ENCODE assay signal across 9 cellular contexts in the genomic region with DNA sequence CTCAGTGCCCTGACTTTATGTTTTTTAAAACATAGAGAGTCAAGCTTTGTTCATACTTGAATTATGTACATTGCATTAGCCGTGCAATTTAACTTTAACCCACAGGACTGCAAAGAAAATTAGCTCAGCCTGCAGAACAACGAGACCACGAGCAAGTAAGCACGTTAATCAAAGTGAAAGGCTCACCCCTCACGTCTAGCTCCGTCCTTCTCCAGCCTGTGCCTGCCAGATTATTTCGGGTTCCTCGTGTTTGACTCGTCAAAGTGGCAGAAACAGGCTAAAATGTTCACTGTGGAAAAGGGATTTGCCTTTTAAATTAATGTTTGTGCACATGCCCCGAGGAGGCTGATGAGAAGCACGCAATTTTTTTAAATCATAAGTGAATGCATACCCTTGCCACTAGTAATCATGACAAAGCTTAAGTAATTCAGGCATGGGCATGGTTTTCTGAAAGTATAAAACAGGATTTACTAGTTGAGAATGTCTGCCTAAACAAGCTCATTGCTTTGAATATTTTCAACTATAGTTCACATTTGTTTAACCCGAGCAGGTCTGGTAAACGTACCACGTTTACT. TPM values are rescaled to one million over a fixed set of nuclear protein-coding genes. Genes with fewer than 3 reads are reported as not detected.
DNase-seq lines count a peak whose midpoint lies in the region; ATAC-seq and TF ChIP-seq lines count a peak whose summit lies in the region.
"Had no signal": no experiment of that assay in that cellular context is flagged by ENCODE, and none has a peak within 500 bp of the region (broad histone marks: within the 10 kb centered on the region; RNA-seq: fewer than 3 reads in every experiment).

No MANE protein-coding gene starts in this region.

- peaks cover 0 to 18% (median 0%) of the 10 kb centered on the region in 3 donors for H3K36me3 ChIP-seq in tibial nerve
- H3K36me3 ChIP-seq: neutrophil had no signal

- H3K4me1 Mint-ChIP-seq in nephron progenitor cell: peaks cover 50% of the 10 kb centered on the region

- H3K27me3 Mint-ChIP-seq in nephron progenitor cell (ENCODE audit: low read depth, poor library complexity): no peaks in the 10 kb centered on the region

- no peak for DNase-seq in HEK293T (ENCODE audit: extremely low spot score)
- DNase-seq in inferior parietal cortex (ENCODE audit: extremely low spot score): peak; percentile 50
- no peak for DNase-seq in tibial nerve (ENCODE audit: low spot score in 2 of 2)
- no peak for DNase-seq in foreskin melanocyte
- DNase-seq in nephron progenitor cell: no peak
- DNase-seq: activated CD8-positive, alpha-beta memory T cell treated with anti-CD3 and anti-CD28 coated beads, Interleukin-2, amount 50 U/mL, for 48 hours had no signal

- H3K4me3 ChIP-seq in WI38 (ENCODE audit: low read depth, low read length) (peak overlapping the region; percentile 70), tibial nerve (no peak overlapping the region)

- peak overlapping the region; percentile 6 to 26 (median 16) for H3K27ac ChIP-seq in tibial nerve
- H3K27ac ChIP-seq: neutrophil had no signal

- POLR2A ChIA-PET in HEK293T (lab: Yijun Ruan, JAX): interaction anchor here (1.1 to 2.5 kb wide), 2 partner anchors 10 to 15 kb away, joined by 5 to 11 read pairs; partner anchors contain the start of gene ZBTB38

- no peak overlapping the region for H3K4me3 Mint-ChIP-seq in nephron progenitor cell

- H3K27me3 ChIP-seq in tibial nerve: no peaks in the 10 kb centered on the region
- H3K27me3 ChIP-seq: neutrophil had no signal

- TF ChIP-seq CTCF in WI38 (IDR thresholded peaks at IDR 0.05; ENCODE audit: low read depth, low read length) (no peak), tibial nerve (IDR thresholded peaks at IDR 0.05) (no peak), nephron progenitor cell (IDR thresholded peaks at IDR 0.05) (no peak)

- TF ChIP-seq EP300 in tibial nerve (IDR thresholded peaks at IDR 0.05): no peak

- 45 to 54% methylated on average over 14 of the region's 14 CpGs for WGBS in tibial nerve, 2 donors

- peaks cover 0 to 39% (median 9%) of the 10 kb centered on the region in 4 donors for H3K4me1 ChIP-seq in tibial nerve

- CTCF ChIA-PET in HEK293T (lab: Yijun Ruan, JAX): interaction anchor here (0.6 to 2.2 kb wide), 4 partner anchors 12 to 71 kb away, joined by 3 to 9 read pairs (median 5); no protein-coding TSS in a partner anchor

- TF ChIP-seq POLR2A in tibial nerve (IDR thresholded peaks at IDR 0.05): no peak

- peaks cover 29% of the 10 kb centered on the region for H3K36me3 Mint-ChIP-seq in nephron progenitor cell (ENCODE audit: low read depth)

- H3K9me3 ChIP-seq in tibial nerve: no peaks in the 10 kb centered on the region
- H3K9me3 ChIP-seq: neutrophil had no signal

- no peak for ATAC-seq in HG03378 (IDR thresholded peaks at IDR 0.05; ENCODE audit: unreplicated experiment)

- H3K27ac Mint-ChIP-seq in nephron progenitor cell: no peak overlapping the region

- H3K9me3 Mint-ChIP-seq in nephron progenitor cell: no peaks in the 10 kb centered on the region

TF ChIP-seq in HEK293T, 16 proteins besides CTCF, POLR2A, EP300 and RAD21:
- TF ChIP-seq LEF1 (IDR thresholded peaks at IDR 0.05; ENCODE audit: borderline replicate concordance) (no peak), L3MBTL2 (conservative IDR thresholded peaks at IDR 0.05) (peak; percentile 43; the same call in 1 of the 2 replicates)
- TF ChIP-seq, protein P1, sequence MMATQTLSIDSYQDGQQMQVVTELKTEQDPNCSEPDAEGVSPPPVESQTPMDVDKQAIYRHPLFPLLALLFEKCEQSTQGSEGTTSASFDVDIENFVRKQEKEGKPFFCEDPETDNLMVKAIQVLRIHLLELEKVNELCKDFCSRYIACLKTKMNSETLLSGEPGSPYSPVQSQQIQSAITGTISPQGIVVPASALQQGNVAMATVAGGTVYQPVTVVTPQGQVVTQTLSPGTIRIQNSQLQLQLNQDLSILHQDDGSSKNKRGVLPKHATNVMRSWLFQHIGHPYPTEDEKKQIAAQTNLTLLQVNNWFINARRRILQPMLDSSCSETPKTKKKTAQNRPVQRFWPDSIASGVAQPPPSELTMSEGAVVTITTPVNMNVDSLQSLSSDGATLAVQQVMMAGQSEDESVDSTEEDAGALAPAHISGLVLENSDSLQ (IDR thresholded peaks at IDR 0.05): peak; percentile 77

RNA-seq across cellular contexts. Expression of gene ZBTB38, which starts 15.3 kb away (rescaled TPM):
- 100 to 1,000 TPM; 121 to 171 (median 150) TPM for total RNA-seq in tibial nerve
